Comparison of ENCODE assay signal across 30 cellular contexts in genomic region chr17:6408271-6408670, GRCh38. TPM values are rescaled to one million over a fixed set of nuclear protein-coding genes. Genes with fewer than 3 reads are reported as not detected.
"Had no signal": no experiment of that assay in that cellular context is flagged by ENCODE, and none has a peak within 500 bp of the region (broad histone marks: within the 10 kb centered on the region; RNA-seq: fewer than 3 reads in every experiment).

No MANE protein-coding gene starts in this region.

- H3K27ac ChIP-seq: dorsolateral prefrontal cortex, epithelial cell of prostate, gastrocnemius medialis, ovary, psoas muscle, sigmoid colon, skin epidermis, spleen, thoracic aorta, tibial nerve, upper lobe of left lung, uterus had no signal

- H3K27me3 ChIP-seq: ovary, tibial nerve, upper lobe of left lung, uterus had no signal

- ATAC-seq: esophagus mucosa; gastrocnemius medialis; left lobe of liver; naive thymus-derived CD4-positive, alpha-beta T cell; psoas muscle; right cardiac atrium; stimulated activated naive B cell treated with anti-CD40 and anti-IgM and Interleukin-4, amounts not matched to agents 10 μg/mL and 1 μg/mL and 100 μg/mL, for 72 hours had no signal

- H3K9me3 ChIP-seq: gastrocnemius medialis, ovary, psoas muscle, sigmoid colon, spleen, thoracic aorta, upper lobe of left lung, uterus had no signal

- FAIRE-seq: keratinocyte had no signal

- H3K4me3 ChIP-seq: dorsolateral prefrontal cortex, gastrocnemius medialis, lung, ovary, psoas muscle, sigmoid colon, skin epidermis, spleen, thoracic aorta, tibial nerve, upper lobe of left lung, uterus had no signal

- H3K36me3 ChIP-seq: gastrocnemius medialis, ovary, sigmoid colon, spleen, thoracic aorta, tibial nerve, upper lobe of left lung, uterus had no signal

- H3K4me1 ChIP-seq: gastrocnemius medialis, psoas muscle, sigmoid colon, spleen, tibial nerve, upper lobe of left lung, uterus had no signal

- DNase-seq: cortex of kidney; dorsolateral prefrontal cortex; effector CD4-positive, alpha-beta T cell; foreskin fibroblast; gastrocnemius medialis; head of caudate nucleus; naive thymus-derived CD4-positive, alpha-beta T cell; occipital lobe; ovary; posterior cingulate gyrus; psoas muscle; right cardiac atrium; sigmoid colon; spleen; stimulated activated CD4-positive, alpha-beta T cell treated with anti-CD3 and anti-CD28 coated beads, Interleukin-2, amount 100 ng/mL, for 48 hours; stimulated activated naive B cell treated with anti-CD40 and anti-IgM and Interleukin-4, amounts not matched to agents 10 μg/mL and 1 μg/mL and 100 μg/mL, for 72 hours; upper lobe of left lung; uterus had no signal

RNA-seq across cellular contexts. Expression of gene AIPL1, which starts 26.6 kb away (rescaled TPM):
- total RNA-seq: esophagus mucosa; gastrocnemius medialis; glomerular endothelial cell; left lobe of liver; liver; lung; naive thymus-derived CD4-positive, alpha-beta T cell; occipital lobe; ovary; psoas muscle; renal cortical epithelial cell; right cardiac atrium; sigmoid colon; thoracic aorta; tibial nerve; upper lobe of left lung; uterus had no signal
- polyA plus RNA-seq: keratinocyte; liver; lung; naive thymus-derived CD4-positive, alpha-beta T cell; ovary; psoas muscle; right cardiac atrium; sigmoid colon had no signal

RNA-seq across cellular contexts. Expression of gene PIMREG, which starts 36.0 kb away (rescaled TPM):
- total RNA-seq: mononuclear cell, sigmoid colon, thoracic aorta had no signal
